In genomic region chr2:154546341-154546740, GRCh38 we compare ENCODE assay signal across 28 cellular contexts.
"Had no signal": no experiment of that assay in that cellular context is flagged by ENCODE, and none has a peak within 500 bp of the region (broad histone marks: within the 10 kb centered on the region; RNA-seq: fewer than 3 reads in every experiment).

No MANE protein-coding gene starts in this region.

- H3K9me3 ChIP-seq: colonic mucosa, gastrocnemius medialis had no signal

- H3K27ac ChIP-seq: colonic mucosa, coronary artery, dorsolateral prefrontal cortex, epithelial cell of prostate, esophagus muscularis mucosa, esophagus squamous epithelium, foreskin keratinocyte, gastrocnemius medialis, gastroesophageal sphincter, heart left ventricle, heart right ventricle, hepatocyte had no signal

- FAIRE-seq: endometrium, endothelial cell of umbilical vein, frontal cortex had no signal

- H3K36me3 ChIP-seq: colonic mucosa, esophagus muscularis mucosa, esophagus squamous epithelium, gastrocnemius medialis, gastroesophageal sphincter, heart left ventricle, heart right ventricle had no signal

- H3K4me2 ChIP-seq: hepatocyte had no signal

- H3K4me1 ChIP-seq: colonic mucosa, esophagus muscularis mucosa, esophagus squamous epithelium, foreskin keratinocyte, gastrocnemius medialis, gastroesophageal sphincter, heart right ventricle had no signal

- H3K4me3 ChIP-seq: colonic mucosa, coronary artery, dorsolateral prefrontal cortex, esophagus muscularis mucosa, esophagus squamous epithelium, gastrocnemius medialis, gastroesophageal sphincter, heart left ventricle, heart right ventricle, hepatocyte had no signal

- ATAC-seq: effector memory CD8-positive, alpha-beta T cell; esophagus mucosa; foreskin keratinocyte; gastrocnemius medialis; gastroesophageal sphincter; heart left ventricle; heart right ventricle had no signal

- DNase-seq: colonic mucosa; cortex of kidney; dermis blood vessel endothelial cell; dorsolateral prefrontal cortex; effector CD4-positive, alpha-beta T cell; effector CD8-positive, alpha-beta T cell; effector memory CD4-positive, alpha-beta T cell; effector memory CD8-positive, alpha-beta T cell; endodermal cell; erythroblast; esophagus squamous epithelium; foreskin fibroblast; foreskin keratinocyte; foreskin melanocyte; gastrocnemius medialis; glutamatergic neuron; head of caudate nucleus; heart left ventricle; heart right ventricle had no signal
